1 cellular context compared by ENCODE assay signal in genomic region chr6:51554029-51554428, GRCh38.
A peak's percentile ranks its signal among the peaks of the same experiment; 100 is the strongest.
TF ChIP-seq lines count a peak whose summit lies in the region.

No MANE protein-coding gene starts in this region.

TF ChIP-seq in HEK293, 187 proteins besides CTCF, POLR2A, EP300 and RAD21 (continued from another document):
- TF ChIP-seq REST (tag by site-specific recombination; IDR thresholded peaks at IDR 0.05) (no peak), ZNF10 (tag by site-specific recombination; IDR thresholded peaks at IDR 0.05) (no peak), ZFP37 (tag by site-specific recombination; IDR thresholded peaks at IDR 0.05) (no peak), WT1 (tag by site-specific recombination; IDR thresholded peaks at IDR 0.05) (peak; percentile 39; the same call in 1 of the 2 replicates), ZNF114 (tag by site-specific recombination; IDR thresholded peaks at IDR 0.05) (no peak), TCF7L2 (IDR thresholded peaks at IDR 0.05; ENCODE audit: borderline replicate concordance, low read depth, low read length) (peak; percentile 52; the same call in 1 of the 2 replicates), ZBTB21 (tag by site-specific recombination; IDR thresholded peaks at IDR 0.05) (no peak), GLIS2 (tag by site-specific recombination; IDR thresholded peaks at IDR 0.05) (no peak), ZNF571 (tag by site-specific recombination; IDR thresholded peaks at IDR 0.05) (no peak)
- TF ChIP-seq, protein P1, sequence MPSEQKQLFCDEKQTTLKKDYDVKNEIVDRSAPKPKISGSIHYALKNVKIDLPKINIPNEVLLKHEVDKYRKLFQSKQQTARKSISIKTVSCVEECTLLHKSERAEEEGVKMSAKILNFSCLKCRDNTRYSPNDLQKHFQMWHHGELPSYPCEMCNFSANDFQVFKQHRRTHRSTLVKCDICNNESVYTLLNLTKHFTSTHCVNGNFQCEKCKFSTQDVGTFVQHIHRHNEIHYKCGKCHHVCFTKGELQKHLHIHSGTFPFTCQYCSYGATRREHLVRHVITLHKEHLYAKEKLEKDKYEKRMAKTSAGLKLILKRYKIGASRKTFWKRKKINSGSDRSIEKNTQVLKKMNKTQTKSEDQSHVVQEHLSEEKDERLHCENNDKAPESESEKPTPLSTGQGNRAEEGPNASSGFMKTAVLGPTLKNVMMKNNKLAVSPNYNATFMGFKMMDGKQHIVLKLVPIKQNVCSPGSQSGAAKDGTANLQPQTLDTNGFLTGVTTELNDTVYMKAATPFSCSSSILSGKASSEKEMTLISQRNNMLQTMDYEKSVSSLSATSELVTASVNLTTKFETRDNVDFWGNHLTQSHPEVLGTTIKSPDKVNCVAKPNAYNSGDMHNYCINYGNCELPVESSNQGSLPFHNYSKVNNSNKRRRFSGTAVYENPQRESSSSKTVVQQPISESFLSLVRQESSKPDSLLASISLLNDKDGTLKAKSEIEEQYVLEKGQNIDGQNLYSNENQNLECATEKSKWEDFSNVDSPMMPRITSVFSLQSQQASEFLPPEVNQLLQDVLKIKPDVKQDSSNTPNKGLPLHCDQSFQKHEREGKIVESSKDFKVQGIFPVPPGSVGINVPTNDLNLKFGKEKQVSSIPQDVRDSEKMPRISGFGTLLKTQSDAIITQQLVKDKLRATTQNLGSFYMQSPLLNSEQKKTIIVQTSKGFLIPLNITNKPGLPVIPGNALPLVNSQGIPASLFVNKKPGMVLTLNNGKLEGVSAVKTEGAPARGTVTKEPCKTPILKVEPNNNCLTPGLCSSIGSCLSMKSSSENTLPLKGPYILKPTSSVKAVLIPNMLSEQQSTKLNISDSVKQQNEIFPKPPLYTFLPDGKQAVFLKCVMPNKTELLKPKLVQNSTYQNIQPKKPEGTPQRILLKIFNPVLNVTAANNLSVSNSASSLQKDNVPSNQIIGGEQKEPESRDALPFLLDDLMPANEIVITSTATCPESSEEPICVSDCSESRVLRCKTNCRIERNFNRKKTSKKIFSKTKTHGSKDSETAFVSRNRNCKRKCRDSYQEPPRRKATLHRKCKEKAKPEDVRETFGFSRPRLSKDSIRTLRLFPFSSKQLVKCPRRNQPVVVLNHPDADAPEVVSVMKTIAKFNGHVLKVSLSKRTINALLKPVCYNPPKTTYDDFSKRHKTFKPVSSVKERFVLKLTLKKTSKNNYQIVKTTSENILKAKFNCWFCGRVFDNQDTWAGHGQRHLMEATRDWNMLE (tag by site-specific recombination; conservative IDR thresholded peaks at IDR 0.05; ENCODE audit: low read depth): no peak
- TF ChIP-seq, protein P2, sequence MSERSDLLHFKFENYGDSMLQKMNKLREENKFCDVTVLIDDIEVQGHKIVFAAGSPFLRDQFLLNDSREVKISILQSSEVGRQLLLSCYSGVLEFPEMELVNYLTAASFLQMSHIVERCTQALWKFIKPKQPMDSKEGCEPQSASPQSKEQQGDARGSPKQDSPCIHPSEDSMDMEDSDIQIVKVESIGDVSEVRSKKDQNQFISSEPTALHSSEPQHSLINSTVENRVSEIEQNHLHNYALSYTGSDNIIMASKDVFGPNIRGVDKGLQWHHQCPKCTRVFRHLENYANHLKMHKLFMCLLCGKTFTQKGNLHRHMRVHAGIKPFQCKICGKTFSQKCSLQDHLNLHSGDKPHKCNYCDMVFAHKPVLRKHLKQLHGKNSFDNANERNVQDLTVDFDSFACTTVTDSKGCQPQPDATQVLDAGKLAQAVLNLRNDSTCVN (tag by site-specific recombination; optimal IDR thresholded peaks at IDR 0.05): no peak
- TF ChIP-seq, protein P3, sequence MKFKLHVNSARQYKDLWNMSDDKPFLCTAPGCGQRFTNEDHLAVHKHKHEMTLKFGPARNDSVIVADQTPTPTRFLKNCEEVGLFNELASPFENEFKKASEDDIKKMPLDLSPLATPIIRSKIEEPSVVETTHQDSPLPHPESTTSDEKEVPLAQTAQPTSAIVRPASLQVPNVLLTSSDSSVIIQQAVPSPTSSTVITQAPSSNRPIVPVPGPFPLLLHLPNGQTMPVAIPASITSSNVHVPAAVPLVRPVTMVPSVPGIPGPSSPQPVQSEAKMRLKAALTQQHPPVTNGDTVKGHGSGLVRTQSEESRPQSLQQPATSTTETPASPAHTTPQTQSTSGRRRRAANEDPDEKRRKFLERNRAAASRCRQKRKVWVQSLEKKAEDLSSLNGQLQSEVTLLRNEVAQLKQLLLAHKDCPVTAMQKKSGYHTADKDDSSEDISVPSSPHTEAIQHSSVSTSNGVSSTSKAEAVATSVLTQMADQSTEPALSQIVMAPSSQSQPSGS (tag by site-specific recombination; IDR thresholded peaks at IDR 0.05; ENCODE audit: low read depth): peak; percentile 87
- TF ChIP-seq, protein P4, sequence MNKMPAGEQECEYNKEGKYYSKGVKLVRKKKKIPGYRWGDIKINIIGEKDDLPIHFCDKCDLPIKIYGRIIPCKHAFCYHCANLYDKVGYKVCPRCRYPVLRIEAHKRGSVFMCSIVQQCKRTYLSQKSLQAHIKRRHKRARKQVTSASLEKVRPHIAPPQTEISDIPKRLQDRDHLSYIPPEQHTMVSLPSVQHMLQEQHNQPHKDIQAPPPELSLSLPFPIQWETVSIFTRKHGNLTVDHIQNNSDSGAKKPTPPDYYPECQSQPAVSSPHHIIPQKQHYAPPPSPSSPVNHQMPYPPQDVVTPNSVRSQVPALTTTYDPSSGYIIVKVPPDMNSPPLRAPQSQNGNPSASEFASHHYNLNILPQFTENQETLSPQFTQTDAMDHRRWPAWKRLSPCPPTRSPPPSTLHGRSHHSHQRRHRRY (tag by site-specific recombination; IDR thresholded peaks at IDR 0.05): no peak
